Comparison of ENCODE assay signal across 8 cellular contexts in genomic region chr17:46818319-46818928, GRCh38. TPM values are rescaled to one million over a fixed set of nuclear protein-coding genes. Genes with fewer than 3 reads are reported as not detected.
DNase-seq lines count a peak whose midpoint lies in the region; ATAC-seq and TF ChIP-seq lines count a peak whose summit lies in the region.

A gene with protein sequence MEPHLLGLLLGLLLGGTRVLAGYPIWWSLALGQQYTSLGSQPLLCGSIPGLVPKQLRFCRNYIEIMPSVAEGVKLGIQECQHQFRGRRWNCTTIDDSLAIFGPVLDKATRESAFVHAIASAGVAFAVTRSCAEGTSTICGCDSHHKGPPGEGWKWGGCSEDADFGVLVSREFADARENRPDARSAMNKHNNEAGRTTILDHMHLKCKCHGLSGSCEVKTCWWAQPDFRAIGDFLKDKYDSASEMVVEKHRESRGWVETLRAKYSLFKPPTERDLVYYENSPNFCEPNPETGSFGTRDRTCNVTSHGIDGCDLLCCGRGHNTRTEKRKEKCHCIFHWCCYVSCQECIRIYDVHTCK (minus strand): TSS chr17:46818692. CDS start chr17:46818597, 95 bp downstream.

- no peaks in the 10 kb centered on the region for H3K36me3 ChIP-seq in ectodermal cell (ENCODE audit: control insufficient read depth, insufficient read depth, low read length)
- H3K36me3 ChIP-seq in neuron (ENCODE audit: insufficient read depth, low read length), result peaks cover 5% of the 10 kb centered on the region
- no peaks in the 10 kb centered on the region for H3K36me3 ChIP-seq in upper lobe of left lung

- H3K4me1 ChIP-seq in ectodermal cell (ENCODE audit: control insufficient read depth, insufficient read depth, low read length) (peaks cover 34% of the 10 kb centered on the region), neuron (ENCODE audit: insufficient read depth, low read length) (peaks cover 44% of the 10 kb centered on the region), upper lobe of left lung (peaks cover 21 to 29% (median 25%) of the 10 kb centered on the region in 4 donors)

- H3K27ac ChIP-seq in ectodermal cell (ENCODE audit: insufficient read depth, low read depth, low read length, poor library complexity, severe bottlenecking) (no peak within 1 kb of the TSS), upper lobe of left lung (no peak within 1 kb of the TSS)

- TF ChIP-seq CTCF in upper lobe of left lung (IDR thresholded peaks at IDR 0.05), result no peak

- H3K9me3 ChIP-seq in ectodermal cell (ENCODE audit: control insufficient read depth, low read length) (no peaks in the 10 kb centered on the region), neuron (ENCODE audit: low read length) (no peaks in the 10 kb centered on the region), upper lobe of left lung (no peaks in the 10 kb centered on the region)

- 0 to 1% methylated on average over 47 of the region's 47 CpGs for WGBS in ectodermal cell, 2 experiments
- 3 to 5% methylated on average over 13 to 33 of the region's 47 CpGs for WGBS in upper lobe of left lung, 2 donors

- H3K4me3 ChIP-seq in ectodermal cell (ENCODE audit: insufficient read depth, low read depth, low read length), result peak within 1 kb of the TSS; percentile 40
- peak within 1 kb of the TSS; percentile 58 for H3K4me3 ChIP-seq in neuron (ENCODE audit: low read length)
- H3K4me3 ChIP-seq in upper lobe of left lung, result peak within 1 kb of the TSS in 3 of 4 donors; percentile 27 to 46 (median 44)

- TF ChIP-seq EP300 in upper lobe of left lung (IDR thresholded peaks at IDR 0.05), result no peak

- peaks cover 81% of the 10 kb centered on the region for H3K27me3 ChIP-seq in ectodermal cell (ENCODE audit: control insufficient read depth, insufficient read depth, low read length, poor library complexity, severe bottlenecking)
- no peaks in the 10 kb centered on the region for H3K27me3 ChIP-seq in neuron (ENCODE audit: insufficient read depth, low read length)
- peaks cover 4 to 63% (median 41%) of the 10 kb centered on the region in 4 donors for H3K27me3 ChIP-seq in upper lobe of left lung

- peak within 1 kb of the TSS; percentile 78 for H2AFZ ChIP-seq in neuron (ENCODE audit: low read depth, low read length)

- no peak for TF ChIP-seq POLR2A in upper lobe of left lung (IDR thresholded peaks at IDR 0.05)

- ATAC-seq in upper lobe of left lung (ENCODE audit: low FRiP score in 2 of 2), result peak in 1 of 2 donors; percentile 4

- DNase-seq in NCI-H510A treated with DMSO at 0.1 percent for 48 hours (lab: John Stamatoyannopoulos, UW) (peak; percentile 37), NCI-H510A (lab: John Stamatoyannopoulos, UW) (no peak), upper lobe of left lung (peak in 1 of 2 donors; percentile 88), OCI-M1 (lab: John Stamatoyannopoulos, UW) (no peak), HT-29 (ENCODE audit: low spot score) (no peak)
- DNase-seq in activated CD4-positive, alpha-beta T cell treated with anti-CD3 and anti-CD28 coated beads for 1 hour, result peak; percentile 41

RNA-seq across cellular contexts. Expression of the gene that starts here (rescaled TPM):
- polyA plus RNA-seq in ectodermal cell (2013, experiment 1 of 4), result 9.8 TPM
- polyA plus RNA-seq in ectodermal cell (2013, experiment 2 of 4), result 6.9 TPM
- polyA plus RNA-seq in ectodermal cell (2013, experiment 3 of 4), result 8.7 TPM
- 9.5 TPM for polyA plus RNA-seq in ectodermal cell (2013, experiment 4 of 4)
- 1 to 10 TPM; 1.1 to 4.6 (median 1.9) TPM for total RNA-seq in upper lobe of left lung
- 0.08 TPM in 2 replicates for total RNA-seq in HT-29 (2014; rRNA removed; shearing (Covaris generic))

Comparison
In these comparisons a context has a peak if more than half of its experiments do, and no peak if none do; other contexts are left out.
1. DNase-seq: peak in NCI-H510A treated with DMSO at 0.1 percent for 48 hours (single experiment) and activated CD4-positive, alpha-beta T cell treated with anti-CD3 and anti-CD28 coated beads for 1 hour (single experiment); none in NCI-H510A (single experiment), OCI-M1 (single experiment) and HT-29 (single experiment).
2. Peak in every context shown above with its lines, with median percentiles within 50 percentile points of each other: H3K4me3 ChIP-seq.